ENCODE assay signal across 15 cellular contexts in genomic region chr15:87877114-87877810, GRCh38.
DNase-seq lines count a peak whose midpoint lies in the region; ATAC-seq, FAIRE-seq and TF ChIP-seq lines count a peak whose summit lies in the region.
"Had no signal": no experiment of that assay in that cellular context is flagged by ENCODE, and none has a peak within 500 bp of the region (broad histone marks: within the 10 kb centered on the region; RNA-seq: fewer than 3 reads in every experiment).

No MANE protein-coding gene starts in this region.

- CTCF ChIA-PET in K562 (lab: Yijun Ruan, JAX; ENCODE audit: low intra/inter-chr PET ratio): no interaction called here

- no peak for TF ChIP-seq CTCF in K562 (IDR thresholded peaks at IDR 0.05 in 2 of 3, conservative IDR thresholded peaks at IDR 0.05 in 1 of 3; ENCODE audit: insufficient read depth in 2 of 3, low read depth in 1 of 3, low read length in 3 of 3)
- TF ChIP-seq CTCF in tibial artery (IDR thresholded peaks at IDR 0.05): no peak

- no peak overlapping the region for H2AFZ ChIP-seq in K562 (ENCODE audit: low read depth, low read length)

- no peak overlapping the region for H3K9ac ChIP-seq in K562 (ENCODE audit: insufficient read depth in 1 of 2, low read depth in 2 of 2, low read length in 2 of 2)

- H3K4me3 ChIP-seq in K562 (no peak overlapping the region), tibial artery (no peak overlapping the region)

- no TSS peak for BruUV-seq in K562 (replicated peaks; lab: Mats Ljungman, UMichigan)

- no peak for FAIRE-seq in K562 (lab: Jason Lieb, UNC)

- H3K27me3 ChIP-seq in K562 (ENCODE audit: control insufficient read depth in 2 of 2, insufficient read depth in 2 of 2, low read length in 2 of 2) (no peaks in the 10 kb centered on the region), tibial artery (no peaks in the 10 kb centered on the region)

- H3K79me2 ChIP-seq in K562 (ENCODE audit: control insufficient read depth, insufficient read depth, low read length): no peaks in the 10 kb centered on the region

- H3K4me2 ChIP-seq in K562 (ENCODE audit: insufficient read depth, low read length): no peak overlapping the region

- H3K9me1 ChIP-seq in K562 (ENCODE audit: control insufficient read depth, insufficient read depth, low read length): no peaks in the 10 kb centered on the region

- ATAC-seq in K562 (peak; percentile 57), left lobe of liver (peak; percentile 13), HG03159 (IDR thresholded peaks at IDR 0.05; ENCODE audit: unreplicated experiment) (no peak)

- in situ Hi-C loops in Caki2 (cut with HindIII; ENCODE audit: low pct_unique_long_range_greater_than_20kb, low sequenced_read_pairs): no loop called here
- in situ Hi-C loops in K562 (cut with MboI): no loop called here

- H3K9me3 ChIP-seq in K562 (replicated peaks; ENCODE audit: control insufficient read depth, insufficient read depth, low read depth, low read length) (no peaks in the 10 kb centered on the region), tibial artery (no peaks in the 10 kb centered on the region)

- DNase-seq in Caki2 (ENCODE audit: low read depth) (peak; percentile 1), NCI-H226 (peak; percentile 99), K562 (ENCODE audit: extremely low read depth in 1 of 4, low spot score in 3 of 4) (peak in 3 of 4 experiments; percentile 11 to 57 (median 27)), left lobe of liver (ENCODE audit: low spot score) (no peak), tibial artery (no peak), NCI-H524 treated with DMSO at 0.1 percent for 48 hours (lab: John Stamatoyannopoulos, UW) (no peak), occipital lobe (lab: John Stamatoyannopoulos, UW) (no peak)
- DNase-seq: cerebellar nuclear complex; NCI-H1436 treated with DMSO at 0.1 percent for 48 hours; NCI-H748 treated with DMSO at 0.1 percent for 48 hours; stimulated activated naive CD4-positive, alpha-beta T cell; SW 1271 had no signal

- H3K36me3 ChIP-seq in K562 (ENCODE audit: control insufficient read depth, insufficient read depth, low read length): no peaks in the 10 kb centered on the region
- peaks cover 0 to 10% (median 9%) of the 10 kb centered on the region in 3 donors for H3K36me3 ChIP-seq in tibial artery

- H4K20me1 ChIP-seq in K562 (replicated peaks; ENCODE audit: control insufficient read depth, insufficient read depth, low read length): no peaks in the 10 kb centered on the region

- no peak for TF ChIP-seq POLR2A in K562 (conservative IDR thresholded peaks at IDR 0.05)

- intact Hi-C loops in K562 (cut with micrococcal nuclease): no loop called here
- intact Hi-C loops in tibial artery (cut with DNase I; ENCODE audit: low total_unique reads): no loop called here

- H3K4me1 ChIP-seq in K562 (replicated peaks in 1 of 2; ENCODE audit: control insufficient read depth in 2 of 2, insufficient read depth in 2 of 2, low read length in 2 of 2): peaks cover 0 to 4% of the 10 kb centered on the region in 2 experiments; a peak in 2 of 5 replicates
- peaks cover 0 to 9% (median 0%) of the 10 kb centered on the region in 4 donors for H3K4me1 ChIP-seq in tibial artery

- WGBS in K562 (ENCODE audit: insufficient coverage, low coverage, missing lambda C conversion rate): 0% methylated on average over 4 of the region's 4 CpGs

- no peak for TF ChIP-seq EP300 in K562 (IDR thresholded peaks at IDR 0.05; ENCODE audit: low read length)

- no peak overlapping the region for H3K27ac ChIP-seq in K562 (ENCODE audit: extremely low read depth, low read depth, low read length)
- no peak overlapping the region for H3K27ac ChIP-seq in tibial artery
- H3K27ac ChIP-seq: C4-2B, epithelial cell of prostate had no signal

- TF ChIP-seq RAD21 in K562 (CRISPR knock-in tag; conservative IDR thresholded peaks at IDR 0.05 in 1 of 2, IDR thresholded peaks at IDR 0.05 in 1 of 2): no peak

- POLR2A ChIA-PET in K562 (lab: Yijun Ruan, JAX): interaction anchor here (0.6 to 1.2 kb wide), 2 partner anchors 40 to 132 kb away, joined by 3 read pairs; no protein-coding TSS in a partner anchor

TF ChIP-seq in K562, 482 proteins besides CTCF, POLR2A, EP300 and RAD21 (continues in another document):
- TF ChIP-seq GABPB1 (CRISPR knock-in tag; IDR thresholded peaks at IDR 0.05): no peak
- peak; percentile 55; the same call in 1 of the 2 replicates for TF ChIP-seq FOSL1 (tag; conservative IDR thresholded peaks at IDR 0.05)
- no peak for TF ChIP-seq YY1 (IDR thresholded peaks at IDR 0.05; ENCODE audit: borderline replicate concordance in 1 of 3, control insufficient read depth in 1 of 3, extremely low read depth in 1 of 3, insufficient read depth in 3 of 3, insufficient read length in 1 of 3, insufficient replicate concordance in 2 of 3, low read depth in 1 of 3, low read length in 2 of 3)
- no peak for TF ChIP-seq RFX1 (IDR thresholded peaks at IDR 0.05)
- no peak for TF ChIP-seq CBX1 (IDR thresholded peaks at IDR 0.05; ENCODE audit: low read depth)
- no peak for TF ChIP-seq ZBTB5 (IDR thresholded peaks at IDR 0.05)
- no peak for TF ChIP-seq ZNF444 (CRISPR knock-in tag; IDR thresholded peaks at IDR 0.05)
- TF ChIP-seq, protein P1, sequence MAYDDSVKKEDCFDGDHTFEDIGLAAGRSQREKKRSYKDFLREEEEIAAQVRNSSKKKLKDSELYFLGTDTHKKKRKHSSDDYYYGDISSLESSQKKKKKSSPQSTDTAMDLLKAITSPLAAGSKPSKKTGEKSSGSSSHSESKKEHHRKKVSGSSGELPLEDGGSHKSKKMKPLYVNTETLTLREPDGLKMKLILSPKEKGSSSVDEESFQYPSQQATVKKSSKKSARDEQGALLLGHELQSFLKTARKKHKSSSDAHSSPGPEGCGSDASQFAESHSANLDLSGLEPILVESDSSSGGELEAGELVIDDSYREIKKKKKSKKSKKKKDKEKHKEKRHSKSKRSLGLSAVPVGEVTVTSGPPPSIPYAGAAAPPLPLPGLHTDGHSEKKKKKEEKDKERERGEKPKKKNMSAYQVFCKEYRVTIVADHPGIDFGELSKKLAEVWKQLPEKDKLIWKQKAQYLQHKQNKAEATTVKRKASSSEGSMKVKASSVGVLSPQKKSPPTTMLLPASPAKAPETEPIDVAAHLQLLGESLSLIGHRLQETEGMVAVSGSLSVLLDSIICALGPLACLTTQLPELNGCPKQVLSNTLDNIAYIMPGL (CRISPR knock-in tag; IDR thresholded peaks at IDR 0.05): no peak
- TF ChIP-seq L3MBTL2 (IDR thresholded peaks at IDR 0.05): no peak
- no peak for TF ChIP-seq IFI16 (CRISPR knock-in tag; IDR thresholded peaks at IDR 0.05)
- peak; percentile 70 for TF ChIP-seq CREM (IDR thresholded peaks at IDR 0.05; ENCODE audit: low read depth)
- TF ChIP-seq, protein P2, sequence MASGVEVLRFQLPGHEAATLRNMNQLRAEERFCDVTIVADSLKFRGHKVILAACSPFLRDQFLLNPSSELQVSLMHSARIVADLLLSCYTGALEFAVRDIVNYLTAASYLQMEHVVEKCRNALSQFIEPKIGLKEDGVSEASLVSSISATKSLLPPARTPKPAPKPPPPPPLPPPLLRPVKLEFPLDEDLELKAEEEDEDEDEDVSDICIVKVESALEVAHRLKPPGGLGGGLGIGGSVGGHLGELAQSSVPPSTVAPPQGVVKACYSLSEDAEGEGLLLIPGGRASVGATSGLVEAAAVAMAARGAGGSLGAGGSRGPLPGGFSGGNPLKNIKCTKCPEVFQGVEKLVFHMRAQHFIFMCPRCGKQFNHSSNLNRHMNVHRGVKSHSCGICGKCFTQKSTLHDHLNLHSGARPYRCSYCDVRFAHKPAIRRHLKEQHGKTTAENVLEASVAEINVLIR (CRISPR knock-in tag; IDR thresholded peaks at IDR 0.05): no peak
- TF ChIP-seq PKNOX1 (IDR thresholded peaks at IDR 0.05): 0 out of 2 replicates have a peak, but pooled peaks have one; percentile 9
- TF ChIP-seq POLR2G (IDR thresholded peaks at IDR 0.05; ENCODE audit: low read depth, low read length): no peak
- no peak for TF ChIP-seq ETV6 (IDR thresholded peaks at IDR 0.05; ENCODE audit: borderline replicate concordance in 1 of 2, low read depth in 2 of 2, low read length in 1 of 2)
- no peak for TF ChIP-seq ETV6 (CRISPR knock-in tag; IDR thresholded peaks at IDR 0.05; ENCODE audit: borderline replicate concordance)
- TF ChIP-seq POLR2B (IDR thresholded peaks at IDR 0.05; ENCODE audit: low read depth, partially characterized antibody): no peak

Comparison
In these comparisons a context has a peak if more than half of its experiments do, and no peak if none do; other contexts are left out.
1. DNase-seq: peak in Caki2 (single experiment), NCI-H226 (single experiment) and K562 (3 of 4); none in left lobe of liver (single experiment), tibial artery (0 of 2), NCI-H524 treated with DMSO at 0.1 percent for 48 hours (single experiment) and occipital lobe (single experiment).